Comparison of ENCODE assay signal across 2 cellular contexts in the genomic region with DNA sequence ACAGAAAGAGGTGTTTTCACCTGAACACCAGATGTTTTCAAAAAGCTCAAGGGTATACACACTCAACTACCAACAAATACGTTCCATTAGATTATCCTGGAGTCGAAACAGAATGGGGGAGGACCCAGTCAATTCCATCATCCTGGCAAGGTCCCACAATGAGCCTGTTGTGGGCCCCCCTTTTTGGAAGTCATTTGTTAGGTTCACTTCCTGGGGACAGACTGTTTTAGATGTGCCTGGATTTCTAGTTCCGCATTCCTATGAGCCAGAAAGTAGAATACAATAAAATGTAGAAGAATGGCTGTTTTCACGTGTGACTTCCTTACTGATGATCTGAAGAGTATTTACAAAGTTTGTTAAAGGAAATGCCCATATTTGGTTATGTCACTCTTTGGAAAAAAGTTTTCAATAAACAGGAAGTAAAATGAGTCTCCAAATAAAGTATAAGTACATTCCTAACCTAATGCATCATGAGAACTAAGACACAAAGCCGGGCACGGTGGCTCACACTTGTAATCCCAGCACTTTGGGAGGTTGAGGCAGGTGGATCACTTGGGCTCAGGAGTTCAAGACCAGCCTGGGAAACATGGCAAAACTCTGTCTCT.
TF ChIP-seq lines count a peak whose summit lies in the region.

No MANE protein-coding gene starts in this region.

TF ChIP-seq in HCT116, 20 proteins besides CTCF, POLR2A, EP300 and RAD21:
- TF ChIP-seq SRF (IDR thresholded peaks at IDR 0.05; ENCODE audit: low read depth): peak; percentile 41; the same call in 1 of the 2 replicates
- TF ChIP-seq ZFX (IDR thresholded peaks at IDR 0.05): no peak
TF ChIP-seq in HCT116: peak in this region for 1.

TF ChIP-seq in K562, 482 proteins besides CTCF, POLR2A, EP300 and RAD21:
- TF ChIP-seq, protein P1, sequence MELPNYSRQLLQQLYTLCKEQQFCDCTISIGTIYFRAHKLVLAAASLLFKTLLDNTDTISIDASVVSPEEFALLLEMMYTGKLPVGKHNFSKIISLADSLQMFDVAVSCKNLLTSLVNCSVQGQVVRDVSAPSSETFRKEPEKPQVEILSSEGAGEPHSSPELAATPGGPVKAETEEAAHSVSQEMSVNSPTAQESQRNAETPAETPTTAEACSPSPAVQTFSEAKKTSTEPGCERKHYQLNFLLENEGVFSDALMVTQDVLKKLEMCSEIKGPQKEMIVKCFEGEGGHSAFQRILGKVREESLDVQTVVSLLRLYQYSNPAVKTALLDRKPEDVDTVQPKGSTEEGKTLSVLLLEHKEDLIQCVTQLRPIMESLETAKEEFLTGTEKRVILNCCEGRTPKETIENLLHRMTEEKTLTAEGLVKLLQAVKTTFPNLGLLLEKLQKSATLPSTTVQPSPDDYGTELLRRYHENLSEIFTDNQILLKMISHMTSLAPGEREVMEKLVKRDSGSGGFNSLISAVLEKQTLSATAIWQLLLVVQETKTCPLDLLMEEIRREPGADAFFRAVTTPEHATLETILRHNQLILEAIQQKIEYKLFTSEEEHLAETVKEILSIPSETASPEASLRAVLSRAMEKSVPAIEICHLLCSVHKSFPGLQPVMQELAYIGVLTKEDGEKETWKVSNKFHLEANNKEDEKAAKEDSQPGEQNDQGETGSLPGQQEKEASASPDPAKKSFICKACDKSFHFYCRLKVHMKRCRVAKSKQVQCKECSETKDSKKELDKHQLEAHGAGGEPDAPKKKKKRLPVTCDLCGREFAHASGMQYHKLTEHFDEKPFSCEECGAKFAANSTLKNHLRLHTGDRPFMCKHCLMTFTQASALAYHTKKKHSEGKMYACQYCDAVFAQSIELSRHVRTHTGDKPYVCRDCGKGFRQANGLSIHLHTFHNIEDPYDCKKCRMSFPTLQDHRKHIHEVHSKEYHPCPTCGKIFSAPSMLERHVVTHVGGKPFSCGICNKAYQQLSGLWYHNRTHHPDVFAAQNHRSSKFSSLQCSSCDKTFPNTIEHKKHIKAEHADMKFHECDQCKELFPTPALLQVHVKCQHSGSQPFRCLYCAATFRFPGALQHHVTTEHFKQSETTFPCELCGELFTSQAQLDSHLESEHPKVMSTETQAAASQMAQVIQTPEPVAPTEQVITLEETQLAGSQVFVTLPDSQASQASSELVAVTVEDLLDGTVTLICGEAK (IDR thresholded peaks at IDR 0.05): peak; percentile 37; the same call in 1 of the 2 replicates
- TF ChIP-seq, protein P1 (CRISPR knock-in tag; IDR thresholded peaks at IDR 0.05): no peak
- TF ChIP-seq ETV6 (IDR thresholded peaks at IDR 0.05; ENCODE audit: borderline replicate concordance in 1 of 2, low read depth in 2 of 2, low read length in 1 of 2) (no peak), ETV6 (CRISPR knock-in tag; IDR thresholded peaks at IDR 0.05; ENCODE audit: borderline replicate concordance) (no peak)
TF ChIP-seq in K562: peak in this region for 1.
